In the genomic region with DNA sequence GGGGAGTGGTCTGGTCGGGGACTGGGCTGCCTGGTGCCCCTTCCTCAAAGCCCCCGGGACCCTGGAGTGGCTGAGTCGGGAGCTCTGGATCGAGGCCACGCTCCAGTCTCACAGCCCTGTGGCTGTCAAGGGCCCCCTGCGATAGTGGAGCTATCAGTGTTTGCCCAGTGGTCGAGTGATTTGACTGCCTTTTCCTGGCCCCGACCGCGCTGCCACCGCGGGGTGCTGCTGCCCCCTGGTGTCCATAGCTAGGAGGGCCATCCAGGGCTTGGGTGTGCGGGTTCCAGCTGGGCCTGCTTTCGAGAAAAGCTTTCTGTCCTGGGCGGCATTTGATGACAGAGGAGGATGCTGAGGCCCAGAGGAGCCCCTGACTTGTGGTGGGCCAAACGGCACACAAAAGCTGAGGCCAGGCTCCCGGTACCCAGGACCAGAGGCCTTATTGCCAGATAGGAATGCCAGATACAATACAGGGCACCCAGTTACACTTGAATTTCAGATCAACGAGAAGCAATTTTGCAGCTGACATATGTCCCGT, we compare ENCODE assay signal across 1 cellular context.
TF ChIP-seq lines count a peak whose summit lies in the region.

No MANE protein-coding gene starts in this region.

TF ChIP-seq in K562, 482 proteins besides CTCF, POLR2A, EP300 and RAD21 (continued from another document and continues in another):
- TF ChIP-seq CREB5 (CRISPR knock-in tag; IDR thresholded peaks at IDR 0.05) (no peak), ZNF41 (CRISPR knock-in tag; conservative IDR thresholded peaks at IDR 0.05) (no peak), HDAC1 (IDR thresholded peaks at IDR 0.05) (peak in 1 of 2 experiments; percentile 37; a peak in 1 of 4 replicates), CBFB (CRISPR knock-in tag; IDR thresholded peaks at IDR 0.05) (peak; percentile 51; the same call in 1 of the 2 replicates), KAT7 (CRISPR knock-in tag; IDR thresholded peaks at IDR 0.05; ENCODE audit: borderline replicate concordance) (no peak; the same call in 1 of the 2 replicates), ARHGAP35 (IDR thresholded peaks at IDR 0.05; ENCODE audit: partially characterized antibody) (no peak), ZNF551 (CRISPR knock-in tag; IDR thresholded peaks at IDR 0.05) (no peak), SIN3A (IDR thresholded peaks at IDR 0.05; ENCODE audit: borderline replicate concordance in 2 of 2, control insufficient read depth in 1 of 2, low read depth in 2 of 2, low read length in 2 of 2) (peak in 1 of 2 experiments; percentile 43; a peak in 1 of 4 replicates), MLX (CRISPR knock-in tag; conservative IDR thresholded peaks at IDR 0.05) (no peak), CHD1 (IDR thresholded peaks at IDR 0.05; ENCODE audit: low read length) (no peak), CBFA2T2 (conservative IDR thresholded peaks at IDR 0.05) (peak; percentile 66), RUNX1 (IDR thresholded peaks at IDR 0.05; ENCODE audit: low read depth) (no peak), KDM5B (IDR thresholded peaks at IDR 0.05; ENCODE audit: insufficient replicate concordance, low read depth, low read length) (no peak), SIN3B (IDR thresholded peaks at IDR 0.05; ENCODE audit: low read depth) (no peak), PHB2 (IDR thresholded peaks at IDR 0.05; ENCODE audit: low read depth) (no peak), SMARCA4 (IDR thresholded peaks at IDR 0.05) (no peak), NCOA2 (IDR thresholded peaks at IDR 0.05; ENCODE audit: partially characterized antibody in 2 of 2) (no peak), MAFF (IDR thresholded peaks at IDR 0.05; ENCODE audit: low read length) (no peak), C11orf30 (IDR thresholded peaks at IDR 0.05; ENCODE audit: low read depth) (no peak), FOXO4 (CRISPR knock-in tag; IDR thresholded peaks at IDR 0.05) (no peak), ZNF766 (CRISPR knock-in tag; conservative IDR thresholded peaks at IDR 0.05) (no peak), THRAP3 (IDR thresholded peaks at IDR 0.05; ENCODE audit: borderline replicate concordance) (no peak), E2F8 (IDR thresholded peaks at IDR 0.05; ENCODE audit: low read depth, partially characterized antibody) (peak; percentile 40), CBX2 (IDR thresholded peaks at IDR 0.05; ENCODE audit: insufficient read depth, low read length, poor library complexity, severe bottlenecking) (no peak), ZNF232 (CRISPR knock-in tag; IDR thresholded peaks at IDR 0.05) (no peak), ZNF24 (IDR thresholded peaks at IDR 0.05) (peak; percentile 80), FOXP4 (CRISPR knock-in tag; IDR thresholded peaks at IDR 0.05; ENCODE audit: borderline replicate concordance) (no peak), CREBBP (IDR thresholded peaks at IDR 0.05; ENCODE audit: low read depth, low read length) (no peak), BMI1 (IDR thresholded peaks at IDR 0.05; ENCODE audit: low read length) (no peak), NFE2L1 (tag; IDR thresholded peaks at IDR 0.05; ENCODE audit: borderline replicate concordance, low read depth) (no peak), PKNOX1 (IDR thresholded peaks at IDR 0.05) (peak; percentile 37; the same call in 1 of the 2 replicates), GTF2A2 (tag; IDR thresholded peaks at IDR 0.05) (no peak), PCBP1 (IDR thresholded peaks at IDR 0.05; ENCODE audit: low read depth, low read length, poor library complexity, severe bottlenecking) (peak; percentile 6), ZNF384 (IDR thresholded peaks at IDR 0.05; ENCODE audit: low read depth, low read length) (no peak), HDAC8 (tag; IDR thresholded peaks at IDR 0.05) (no peak), KLF16 (IDR thresholded peaks at IDR 0.05) (peak; percentile 65), ZNF263 (CRISPR knock-in tag; IDR thresholded peaks at IDR 0.05; ENCODE audit: borderline replicate concordance) (no peak), ELF4 (CRISPR knock-in tag; IDR thresholded peaks at IDR 0.05) (no peak), MTA2 (IDR thresholded peaks at IDR 0.05; ENCODE audit: low read depth) (peak; percentile 37; the same call in 1 of the 2 replicates)
- TF ChIP-seq, protein P1, sequence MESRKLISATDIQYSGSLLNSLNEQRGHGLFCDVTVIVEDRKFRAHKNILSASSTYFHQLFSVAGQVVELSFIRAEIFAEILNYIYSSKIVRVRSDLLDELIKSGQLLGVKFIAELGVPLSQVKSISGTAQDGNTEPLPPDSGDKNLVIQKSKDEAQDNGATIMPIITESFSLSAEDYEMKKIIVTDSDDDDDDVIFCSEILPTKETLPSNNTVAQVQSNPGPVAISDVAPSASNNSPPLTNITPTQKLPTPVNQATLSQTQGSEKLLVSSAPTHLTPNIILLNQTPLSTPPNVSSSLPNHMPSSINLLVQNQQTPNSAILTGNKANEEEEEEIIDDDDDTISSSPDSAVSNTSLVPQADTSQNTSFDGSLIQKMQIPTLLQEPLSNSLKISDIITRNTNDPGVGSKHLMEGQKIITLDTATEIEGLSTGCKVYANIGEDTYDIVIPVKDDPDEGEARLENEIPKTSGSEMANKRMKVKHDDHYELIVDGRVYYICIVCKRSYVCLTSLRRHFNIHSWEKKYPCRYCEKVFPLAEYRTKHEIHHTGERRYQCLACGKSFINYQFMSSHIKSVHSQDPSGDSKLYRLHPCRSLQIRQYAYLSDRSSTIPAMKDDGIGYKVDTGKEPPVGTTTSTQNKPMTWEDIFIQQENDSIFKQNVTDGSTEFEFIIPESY (CRISPR knock-in tag; IDR thresholded peaks at IDR 0.05), result peak; percentile 83
- TF ChIP-seq, protein P2, sequence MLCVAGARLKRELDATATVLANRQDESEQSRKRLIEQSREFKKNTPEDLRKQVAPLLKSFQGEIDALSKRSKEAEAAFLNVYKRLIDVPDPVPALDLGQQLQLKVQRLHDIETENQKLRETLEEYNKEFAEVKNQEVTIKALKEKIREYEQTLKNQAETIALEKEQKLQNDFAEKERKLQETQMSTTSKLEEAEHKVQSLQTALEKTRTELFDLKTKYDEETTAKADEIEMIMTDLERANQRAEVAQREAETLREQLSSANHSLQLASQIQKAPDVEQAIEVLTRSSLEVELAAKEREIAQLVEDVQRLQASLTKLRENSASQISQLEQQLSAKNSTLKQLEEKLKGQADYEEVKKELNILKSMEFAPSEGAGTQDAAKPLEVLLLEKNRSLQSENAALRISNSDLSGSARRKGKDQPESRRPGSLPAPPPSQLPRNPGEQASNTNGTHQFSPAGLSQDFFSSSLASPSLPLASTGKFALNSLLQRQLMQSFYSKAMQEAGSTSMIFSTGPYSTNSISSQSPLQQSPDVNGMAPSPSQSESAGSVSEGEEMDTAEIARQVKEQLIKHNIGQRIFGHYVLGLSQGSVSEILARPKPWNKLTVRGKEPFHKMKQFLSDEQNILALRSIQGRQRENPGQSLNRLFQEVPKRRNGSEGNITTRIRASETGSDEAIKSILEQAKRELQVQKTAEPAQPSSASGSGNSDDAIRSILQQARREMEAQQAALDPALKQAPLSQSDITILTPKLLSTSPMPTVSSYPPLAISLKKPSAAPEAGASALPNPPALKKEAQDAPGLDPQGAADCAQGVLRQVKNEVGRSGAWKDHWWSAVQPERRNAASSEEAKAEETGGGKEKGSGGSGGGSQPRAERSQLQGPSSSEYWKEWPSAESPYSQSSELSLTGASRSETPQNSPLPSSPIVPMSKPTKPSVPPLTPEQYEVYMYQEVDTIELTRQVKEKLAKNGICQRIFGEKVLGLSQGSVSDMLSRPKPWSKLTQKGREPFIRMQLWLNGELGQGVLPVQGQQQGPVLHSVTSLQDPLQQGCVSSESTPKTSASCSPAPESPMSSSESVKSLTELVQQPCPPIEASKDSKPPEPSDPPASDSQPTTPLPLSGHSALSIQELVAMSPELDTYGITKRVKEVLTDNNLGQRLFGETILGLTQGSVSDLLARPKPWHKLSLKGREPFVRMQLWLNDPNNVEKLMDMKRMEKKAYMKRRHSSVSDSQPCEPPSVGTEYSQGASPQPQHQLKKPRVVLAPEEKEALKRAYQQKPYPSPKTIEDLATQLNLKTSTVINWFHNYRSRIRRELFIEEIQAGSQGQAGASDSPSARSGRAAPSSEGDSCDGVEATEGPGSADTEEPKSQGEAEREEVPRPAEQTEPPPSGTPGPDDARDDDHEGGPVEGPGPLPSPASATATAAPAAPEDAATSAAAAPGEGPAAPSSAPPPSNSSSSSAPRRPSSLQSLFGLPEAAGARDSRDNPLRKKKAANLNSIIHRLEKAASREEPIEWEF (CRISPR knock-in tag; IDR thresholded peaks at IDR 0.05), result no peak
- TF ChIP-seq, protein P3, sequence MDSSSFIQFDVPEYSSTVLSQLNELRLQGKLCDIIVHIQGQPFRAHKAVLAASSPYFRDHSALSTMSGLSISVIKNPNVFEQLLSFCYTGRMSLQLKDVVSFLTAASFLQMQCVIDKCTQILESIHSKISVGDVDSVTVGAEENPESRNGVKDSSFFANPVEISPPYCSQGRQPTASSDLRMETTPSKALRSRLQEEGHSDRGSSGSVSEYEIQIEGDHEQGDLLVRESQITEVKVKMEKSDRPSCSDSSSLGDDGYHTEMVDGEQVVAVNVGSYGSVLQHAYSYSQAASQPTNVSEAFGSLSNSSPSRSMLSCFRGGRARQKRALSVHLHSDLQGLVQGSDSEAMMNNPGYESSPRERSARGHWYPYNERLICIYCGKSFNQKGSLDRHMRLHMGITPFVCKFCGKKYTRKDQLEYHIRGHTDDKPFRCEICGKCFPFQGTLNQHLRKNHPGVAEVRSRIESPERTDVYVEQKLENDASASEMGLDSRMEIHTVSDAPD (CRISPR knock-in tag; IDR thresholded peaks at IDR 0.05), result no peak
